15 cellular contexts compared by ENCODE assay signal in the genomic region with DNA sequence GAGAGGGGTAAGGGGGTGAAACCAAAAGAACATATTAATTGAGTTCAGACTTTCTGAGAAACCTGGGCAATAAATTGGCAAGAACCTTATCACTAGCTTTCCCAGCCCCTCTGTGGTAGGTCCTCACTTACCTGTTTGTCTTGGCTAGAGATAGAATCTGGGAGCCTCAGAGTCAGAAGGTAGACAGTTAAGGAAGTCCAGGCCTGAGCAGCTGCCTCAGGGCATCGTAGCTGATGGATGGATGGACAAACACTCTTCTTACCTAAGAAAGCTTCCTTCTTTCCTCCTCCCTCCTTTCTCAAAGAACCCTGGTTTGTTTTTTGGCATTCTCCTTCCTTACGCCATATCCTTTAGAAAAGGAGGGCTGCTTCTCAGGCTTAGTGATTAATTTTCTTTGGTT. TPM values are rescaled to one million over a fixed set of nuclear protein-coding genes. Genes with fewer than 3 reads are reported as not detected.
DNase-seq lines count a peak whose midpoint lies in the region; ATAC-seq and TF ChIP-seq lines count a peak whose summit lies in the region.
"Had no signal": no experiment of that assay in that cellular context is flagged by ENCODE, and none has a peak within 500 bp of the region (broad histone marks: within the 10 kb centered on the region; RNA-seq: fewer than 3 reads in every experiment).

No MANE protein-coding gene starts in this region.

- no peaks in the 10 kb centered on the region for H3F3A ChIP-seq in GM23338 (replicated peaks; ENCODE audit: low read depth)

- no CpG with 5 or more reads among the region's 2 CpGs for WGBS in mesendoderm (ENCODE audit: extremely low coverage, insufficient coverage, low lambda C conversion rate)

- no peak for TF ChIP-seq CTCF in GM23338 (conservative IDR thresholded peaks at IDR 0.05; ENCODE audit: low read depth in 2 of 2)
- no peak for TF ChIP-seq CTCF in epithelial cell of esophagus (IDR thresholded peaks at IDR 0.05; ENCODE audit: insufficient read depth, low read depth, low read length, missing control alignments)

- no peaks in the 10 kb centered on the region for H3K9me3 Mint-ChIP-seq in GM23338
- H3K9me3 Mint-ChIP-seq in stimulated activated memory B cell treated with anti-CD40 and anti-IgM and Interleukin-4, amounts not matched to agents 10 μg/mL and 1 μg/mL and 100 μg/mL, for 72 hours: no peaks in the 10 kb centered on the region

- peaks cover 2% of the 10 kb centered on the region for H3K27me3 Mint-ChIP-seq in GM23338 (ENCODE audit: insufficient read depth, low read depth, poor library complexity)
- H3K27me3 Mint-ChIP-seq in stimulated activated memory B cell treated with anti-CD40 and anti-IgM and Interleukin-4, amounts not matched to agents 10 μg/mL and 1 μg/mL and 100 μg/mL, for 72 hours: peaks cover 25% of the 10 kb centered on the region

- H2AFZ ChIP-seq in GM23338: no peak overlapping the region

- peak; percentile 25; the same call in 1 of the 3 replicates for ATAC-seq in GM23338
- peak; percentile 34 for ATAC-seq in stimulated activated memory B cell treated with anti-CD40 and anti-IgM and Interleukin-4, amounts not matched to agents 10 μg/mL and 1 μg/mL and 100 μg/mL, for 72 hours
- no peak for ATAC-seq in stimulated activated naive CD8-positive, alpha-beta T cell treated with anti-CD3 and anti-CD28 coated beads, Interleukin-15, Interleukin-2, amounts not matched to agents 100 U/mL and 50 U/mL, for 24 hours

- H3K79me1 ChIP-seq in mesendoderm (ENCODE audit: low read length): peaks cover 4% of the 10 kb centered on the region

- DNase-seq in GM23338 (ENCODE audit: low spot score) (no peak), epithelial cell of esophagus (ENCODE audit: low read depth) (peak; percentile 34), mesendoderm (peak; percentile 32), COR-L47 (lab: John Stamatoyannopoulos, UW) (no peak)
- DNase-seq in activated CD4-positive, CD25-positive, alpha-beta regulatory T cell (lab: John Stamatoyannopoulos, UW): no peak
- no peak for DNase-seq in stimulated activated naive CD8-positive, alpha-beta T cell treated with anti-CD3 and anti-CD28 coated beads, Interleukin-15, Interleukin-2, amounts not matched to agents 100 U/mL and 50 U/mL, for 24 hours
- DNase-seq: C1 segment of cervical spinal cord; Caco-2; CD4-positive, alpha-beta memory T cell; DMS153; DND-41; GF-D8; H7; HCEC 1CT had no signal

- H3K27ac ChIP-seq in GM23338 (ENCODE audit: low read depth) (no peak overlapping the region), mesendoderm (ENCODE audit: low read depth, low read length) (no peak overlapping the region)

- H3K18ac ChIP-seq in mesendoderm (ENCODE audit: low read length): no peak overlapping the region

- no peak overlapping the region for H3K27ac Mint-ChIP-seq in GM23338
- H3K27ac Mint-ChIP-seq in stimulated activated memory B cell treated with anti-CD40 and anti-IgM and Interleukin-4, amounts not matched to agents 10 μg/mL and 1 μg/mL and 100 μg/mL, for 72 hours: no peak overlapping the region
- H3K27ac Mint-ChIP-seq: CD4-positive, alpha-beta memory T cell had no signal

- H2BK120ac ChIP-seq in mesendoderm (ENCODE audit: low read depth, low read length): no peak overlapping the region

- H3K4me1 Mint-ChIP-seq in GM23338: peaks cover 16% of the 10 kb centered on the region
- H3K4me1 Mint-ChIP-seq in stimulated activated memory B cell treated with anti-CD40 and anti-IgM and Interleukin-4, amounts not matched to agents 10 μg/mL and 1 μg/mL and 100 μg/mL, for 72 hours: no peaks in the 10 kb centered on the region
- H3K4me1 Mint-ChIP-seq: CD4-positive, alpha-beta memory T cell had no signal

- H3K23ac ChIP-seq in mesendoderm (ENCODE audit: low read length): no peak overlapping the region

- H3K4ac ChIP-seq in mesendoderm (ENCODE audit: low read depth, low read length): no peak overlapping the region

- H3K36me3 Mint-ChIP-seq in GM23338 (ENCODE audit: low read depth): peaks cover 18% of the 10 kb centered on the region
- H3K36me3 Mint-ChIP-seq in stimulated activated memory B cell treated with anti-CD40 and anti-IgM and Interleukin-4, amounts not matched to agents 10 μg/mL and 1 μg/mL and 100 μg/mL, for 72 hours: no peaks in the 10 kb centered on the region
- H3K36me3 Mint-ChIP-seq: CD4-positive, alpha-beta memory T cell had no signal

- H3K36me3 ChIP-seq in GM23338 (ENCODE audit: insufficient read depth) (no peaks in the 10 kb centered on the region), mesendoderm (ENCODE audit: control insufficient read depth, insufficient read depth, low read length) (no peaks in the 10 kb centered on the region)

- H2BK5ac ChIP-seq in mesendoderm (ENCODE audit: low read length): no peak overlapping the region

- no peak overlapping the region for H3K4me3 Mint-ChIP-seq in GM23338
- no peak overlapping the region for H3K4me3 Mint-ChIP-seq in stimulated activated memory B cell treated with anti-CD40 and anti-IgM and Interleukin-4, amounts not matched to agents 10 μg/mL and 1 μg/mL and 100 μg/mL, for 72 hours
- H3K4me3 Mint-ChIP-seq: CD4-positive, alpha-beta memory T cell had no signal

- H4K8ac ChIP-seq in mesendoderm (ENCODE audit: low read depth, low read length): no peak overlapping the region

- no peak overlapping the region for H3K56ac ChIP-seq in mesendoderm (ENCODE audit: low read length)

- no peak overlapping the region for H2AK5ac ChIP-seq in mesendoderm (ENCODE audit: low read length)

- no peak overlapping the region for H4K5ac ChIP-seq in mesendoderm (ENCODE audit: low read length)

- no peaks in the 10 kb centered on the region for H4K20me1 ChIP-seq in GM23338 (replicated peaks; ENCODE audit: insufficient read depth)

- peaks cover 18% of the 10 kb centered on the region for H3K4me1 ChIP-seq in GM23338 (ENCODE audit: insufficient read depth)
- no peaks in the 10 kb centered on the region for H3K4me1 ChIP-seq in mesendoderm (ENCODE audit: control insufficient read depth, low read depth, low read length)
- H3K4me1 ChIP-seq: Caco-2 had no signal

- H3K4me2 ChIP-seq in GM23338 (no peak overlapping the region), mesendoderm (ENCODE audit: low read length) (no peak overlapping the region)

- H3K27me3 ChIP-seq in GM23338 (ENCODE audit: insufficient read depth) (no peaks in the 10 kb centered on the region), mesendoderm (ENCODE audit: insufficient read depth, low read length, poor library complexity) (no peaks in the 10 kb centered on the region)

- no peak overlapping the region for H2BK15ac ChIP-seq in mesendoderm (replicated peaks; ENCODE audit: low read depth)

- H3K9ac ChIP-seq in mesendoderm (ENCODE audit: low read length): no peak overlapping the region

- H3K4me3 ChIP-seq in GM23338 (no peak overlapping the region), epithelial cell of esophagus (ENCODE audit: low read length) (no peak overlapping the region), mesendoderm (ENCODE audit: low read length) (no peak overlapping the region)

- peaks cover 62% of the 10 kb centered on the region for H3K79me2 ChIP-seq in GM23338 (replicated peaks; ENCODE audit: insufficient read depth)
- H3K79me2 ChIP-seq in mesendoderm (ENCODE audit: control insufficient read depth, insufficient read depth, low read length): peaks cover 2% of the 10 kb centered on the region

- no peaks in the 10 kb centered on the region for H3K9me2 ChIP-seq in GM23338 (ENCODE audit: insufficient read depth)

TF ChIP-seq in GM23338, 12 proteins besides CTCF, POLR2A, EP300 and RAD21:
- TF ChIP-seq, protein P1, sequence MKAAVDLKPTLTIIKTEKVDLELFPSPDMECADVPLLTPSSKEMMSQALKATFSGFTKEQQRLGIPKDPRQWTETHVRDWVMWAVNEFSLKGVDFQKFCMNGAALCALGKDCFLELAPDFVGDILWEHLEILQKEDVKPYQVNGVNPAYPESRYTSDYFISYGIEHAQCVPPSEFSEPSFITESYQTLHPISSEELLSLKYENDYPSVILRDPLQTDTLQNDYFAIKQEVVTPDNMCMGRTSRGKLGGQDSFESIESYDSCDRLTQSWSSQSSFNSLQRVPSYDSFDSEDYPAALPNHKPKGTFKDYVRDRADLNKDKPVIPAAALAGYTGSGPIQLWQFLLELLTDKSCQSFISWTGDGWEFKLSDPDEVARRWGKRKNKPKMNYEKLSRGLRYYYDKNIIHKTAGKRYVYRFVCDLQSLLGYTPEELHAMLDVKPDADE (IDR thresholded peaks at IDR 0.05): no peak
- TF ChIP-seq ZNF331 (CRISPR knock-in tag; IDR thresholded peaks at IDR 0.05; ENCODE audit: low read depth): no peak

RNA-seq across cellular contexts. Expression of a gene that starts 24.4 kb away (rescaled TPM):
- 108 and 111 TPM in 2 replicates for total RNA-seq in GM23338 (2014; rRNA removed; shearing (Covaris generic))
- polyA plus RNA-seq in GM23338 (2016; fragmentation: Nextera tagmentation; extraction: Ambion mirVana): 10.3 and 12.4 TPM in 2 replicates
- polyA plus RNA-seq in mesendoderm (2013, experiment 1 of 2): 10.0 TPM
- 9.4 TPM for polyA plus RNA-seq in mesendoderm (2013, experiment 2 of 2)
- total RNA-seq: CD4-positive, alpha-beta memory T cell had no signal
- polyA plus RNA-seq: CD4-positive, alpha-beta memory T cell had no signal

Comparison
In these comparisons a context has a peak if more than half of its experiments do, and no peak if none do; other contexts are left out.
1. DNase-seq: peak in epithelial cell of esophagus (single experiment) and mesendoderm (single experiment); none in GM23338 (single experiment), activated CD4-positive, CD25-positive, alpha-beta regulatory T cell (0 of 4), stimulated activated naive CD8-positive, alpha-beta T cell treated with anti-CD3 and anti-CD28 coated beads, Interleukin-15, Interleukin-2, amounts not matched to agents 100 U/mL and 50 U/mL, for 24 hours (single experiment) and COR-L47 (single experiment).